ENCODE assay signal across 14 cellular contexts in genomic region chr4:79603681-79604080, GRCh38.
A peak's percentile ranks its signal among the peaks of the same experiment; 100 is the strongest.
DNase-seq lines count a peak whose midpoint lies in the region; ATAC-seq lines count a peak whose summit lies in the region.
"Had no signal": no experiment of that assay in that cellular context is flagged by ENCODE, and none has a peak within 500 bp of the region (broad histone marks: within the 10 kb centered on the region; RNA-seq: fewer than 3 reads in every experiment).

No MANE protein-coding gene starts in this region.

- intact Hi-C loops in left cardiac atrium (cut with DNase I): no loop called here

- peak overlapping the region; percentile 69 for H3K27ac ChIP-seq in CD4-positive, CD25-positive, alpha-beta regulatory T cell (ENCODE audit: insufficient read depth, low read length, poor library complexity, severe bottlenecking)
- H3K27ac ChIP-seq: dorsolateral prefrontal cortex, skin epidermis had no signal

- H3K27ac Mint-ChIP-seq in CD4-positive, CD25-positive, alpha-beta regulatory T cell: peak overlapping the region; percentile 85 to 96 (median 91)
- peak overlapping the region; percentile 49 for H3K27ac Mint-ChIP-seq in T-helper 1 cell treated with Interleukin-12 subunit alpha and Interleukin-12 subunit beta and Interleukin-4 antibody, amounts not matched to agents 30 μg/mL and 1 μg/mL, for 36 hours

- H3K36me3 Mint-ChIP-seq in CD4-positive, CD25-positive, alpha-beta regulatory T cell: peaks cover 4% of the 10 kb centered on the region
- peaks cover 4% of the 10 kb centered on the region for H3K36me3 Mint-ChIP-seq in T-helper 1 cell treated with Interleukin-12 subunit alpha and Interleukin-12 subunit beta and Interleukin-4 antibody, amounts not matched to agents 30 μg/mL and 1 μg/mL, for 36 hours (ENCODE audit: low read depth)
- H3K36me3 Mint-ChIP-seq: CD14-positive monocyte had no signal

- H3K9me3 ChIP-seq in CD4-positive, CD25-positive, alpha-beta regulatory T cell (ENCODE audit: control insufficient read depth in 2 of 2, low read length in 2 of 2): no peaks in the 10 kb centered on the region

- peak; percentile 75 to 80 for ATAC-seq in CD4-positive, CD25-positive, alpha-beta regulatory T cell (ENCODE audit: low read depth in 2 of 2)
- peak; percentile 80 for ATAC-seq in GM18909 (IDR thresholded peaks at IDR 0.05; ENCODE audit: poor library complexity, unreplicated experiment)
- ATAC-seq in HG03139 (IDR thresholded peaks at IDR 0.05; ENCODE audit: unreplicated experiment): peak; percentile 50
- no peak for ATAC-seq in left cardiac atrium
- ATAC-seq in HG02852 (IDR thresholded peaks at IDR 0.05; ENCODE audit: unreplicated experiment): no peak

- H3K4me1 Mint-ChIP-seq in CD4-positive, CD25-positive, alpha-beta regulatory T cell: peaks cover 5 to 62% (median 17%) of the 10 kb centered on the region in 4 donors
- peaks cover 8% of the 10 kb centered on the region for H3K4me1 Mint-ChIP-seq in T-helper 1 cell treated with Interleukin-12 subunit alpha and Interleukin-12 subunit beta and Interleukin-4 antibody, amounts not matched to agents 30 μg/mL and 1 μg/mL, for 36 hours (ENCODE audit: low read depth)

- H3K36me3 ChIP-seq in CD4-positive, CD25-positive, alpha-beta regulatory T cell (ENCODE audit: control insufficient read depth, insufficient read depth, low read length): no peaks in the 10 kb centered on the region

- H3K27me3 Mint-ChIP-seq in CD4-positive, CD25-positive, alpha-beta regulatory T cell: no peaks in the 10 kb centered on the region
- no peaks in the 10 kb centered on the region for H3K27me3 Mint-ChIP-seq in T-helper 1 cell treated with Interleukin-12 subunit alpha and Interleukin-12 subunit beta and Interleukin-4 antibody, amounts not matched to agents 30 μg/mL and 1 μg/mL, for 36 hours (ENCODE audit: low read depth)

- peaks cover 0 to 19% (median 6%) of the 10 kb centered on the region in 7 donors for H3K9me3 Mint-ChIP-seq in CD4-positive, CD25-positive, alpha-beta regulatory T cell
- peaks cover 4% of the 10 kb centered on the region for H3K9me3 Mint-ChIP-seq in T-helper 1 cell treated with Interleukin-12 subunit alpha and Interleukin-12 subunit beta and Interleukin-4 antibody, amounts not matched to agents 30 μg/mL and 1 μg/mL, for 36 hours

- peak overlapping the region; percentile 63 for H3K4me3 ChIP-seq in CD4-positive, CD25-positive, alpha-beta regulatory T cell (ENCODE audit: low read depth, low read length)
- H3K4me3 ChIP-seq: dorsolateral prefrontal cortex, skin epidermis had no signal

- H3K27me3 ChIP-seq in CD4-positive, CD25-positive, alpha-beta regulatory T cell (ENCODE audit: control insufficient read depth, insufficient read depth, low read length): no peaks in the 10 kb centered on the region

- DNase-seq in CD4-positive, CD25-positive, alpha-beta regulatory T cell: peak in 2 of 3 donors; percentile 59 to 79
- DNase-seq in cerebellar nuclear complex (lab: John Stamatoyannopoulos, UW): no peak
- DNase-seq in GM19238 (ENCODE audit: insufficient read length, low spot score): no peak
- no peak for DNase-seq in left cardiac atrium
- DNase-seq: activated gamma-delta T cell treated with Interleukin-2 at 50 U/mL for 16 hours, dorsolateral prefrontal cortex, hippocampal formation, NCI-H774 had no signal

- H3K4me3 Mint-ChIP-seq in CD4-positive, CD25-positive, alpha-beta regulatory T cell: peak overlapping the region in 3 of 4 donors; percentile 17 to 61 (median 36)
- H3K4me3 Mint-ChIP-seq in T-helper 1 cell treated with Interleukin-12 subunit alpha and Interleukin-12 subunit beta and Interleukin-4 antibody, amounts not matched to agents 30 μg/mL and 1 μg/mL, for 36 hours: no peak overlapping the region

- H3K4me1 ChIP-seq in CD4-positive, CD25-positive, alpha-beta regulatory T cell (ENCODE audit: control insufficient read depth, insufficient read depth, low read length, poor library complexity, severe bottlenecking): peaks cover 3% of the 10 kb centered on the region

Comparison
In these comparisons a context has a peak if more than half of its experiments do, and no peak if none do; other contexts are left out.
1. ATAC-seq: peak in CD4-positive, CD25-positive, alpha-beta regulatory T cell (2 of 2), GM18909 (single experiment) and HG03139 (single experiment); none in left cardiac atrium (0 of 2) and HG02852 (single experiment).
2. DNase-seq: peak in CD4-positive, CD25-positive, alpha-beta regulatory T cell (2 of 3); none in cerebellar nuclear complex (0 of 2), GM19238 (single experiment) and left cardiac atrium (single experiment).